1 cellular context compared by ENCODE assay signal in genomic region chr17:4908301-4908700, GRCh38.
A peak's percentile ranks its signal among the peaks of the same experiment; 100 is the strongest.
TF ChIP-seq lines count a peak whose summit lies in the region.

No MANE protein-coding gene starts in this region.

TF ChIP-seq in HepG2, 621 proteins besides CTCF, POLR2A, EP300 and RAD21 (continued from another document and continues in another):
- TF ChIP-seq, protein P1, sequence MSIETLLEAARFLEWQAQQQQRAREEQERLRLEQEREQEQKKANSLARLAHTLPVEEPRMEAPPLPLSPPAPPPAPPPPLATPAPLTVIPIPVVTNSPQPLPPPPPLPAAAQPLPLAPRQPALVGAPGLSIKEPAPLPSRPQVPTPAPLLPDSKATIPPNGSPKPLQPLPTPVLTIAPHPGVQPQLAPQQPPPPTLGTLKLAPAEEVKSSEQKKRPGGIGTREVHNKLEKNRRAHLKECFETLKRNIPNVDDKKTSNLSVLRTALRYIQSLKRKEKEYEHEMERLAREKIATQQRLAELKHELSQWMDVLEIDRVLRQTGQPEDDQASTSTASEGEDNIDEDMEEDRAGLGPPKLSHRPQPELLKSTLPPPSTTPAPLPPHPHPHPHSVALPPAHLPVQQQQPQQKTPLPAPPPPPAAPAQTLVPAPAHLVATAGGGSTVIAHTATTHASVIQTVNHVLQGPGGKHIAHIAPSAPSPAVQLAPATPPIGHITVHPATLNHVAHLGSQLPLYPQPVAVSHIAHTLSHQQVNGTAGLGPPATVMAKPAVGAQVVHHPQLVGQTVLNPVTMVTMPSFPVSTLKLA (IDR thresholded peaks at IDR 0.05), result no peak
- TF ChIP-seq FOXP1 (IDR thresholded peaks at IDR 0.05) (no peak), FOXP1 (CRISPR knock-in tag; IDR thresholded peaks at IDR 0.05) (no peak), NFIC (IDR thresholded peaks at IDR 0.05; ENCODE audit: low read length) (no peak), KMT2A (CRISPR knock-in tag; IDR thresholded peaks at IDR 0.05) (no peak), KAT8 (CRISPR knock-in tag; IDR thresholded peaks at IDR 0.05) (peak; percentile 69; the same call in 1 of the 2 replicates), ZNF782 (CRISPR knock-in tag; IDR thresholded peaks at IDR 0.05; ENCODE audit: borderline replicate concordance) (no peak), ZNF547 (CRISPR knock-in tag; IDR thresholded peaks at IDR 0.05) (no peak), SOX13 (IDR thresholded peaks at IDR 0.05) (no peak), SOX13 (CRISPR knock-in tag; conservative IDR thresholded peaks at IDR 0.05 in 1 of 2, IDR thresholded peaks at IDR 0.05 in 1 of 2) (no peak), PCBP1 (IDR thresholded peaks at IDR 0.05; ENCODE audit: borderline replicate concordance, low read depth, low read length) (no peak), PRDM15 (CRISPR knock-in tag; IDR thresholded peaks at IDR 0.05) (no peak), POLR2AphosphoS5 (IDR thresholded peaks at IDR 0.05; ENCODE audit: low read depth, low read length) (peak; percentile 53; the same call in 1 of the 2 replicates), JDP2 (CRISPR knock-in tag; IDR thresholded peaks at IDR 0.05; ENCODE audit: borderline replicate concordance) (no peak), ZNF253 (CRISPR knock-in tag; IDR thresholded peaks at IDR 0.05; ENCODE audit: borderline replicate concordance) (no peak), ZNF749 (CRISPR knock-in tag; IDR thresholded peaks at IDR 0.05; ENCODE audit: borderline replicate concordance) (no peak), ZNF224 (CRISPR knock-in tag; IDR thresholded peaks at IDR 0.05) (no peak), ZNF776 (CRISPR knock-in tag; IDR thresholded peaks at IDR 0.05) (no peak), ZMYM2 (CRISPR knock-in tag; IDR thresholded peaks at IDR 0.05) (peak; percentile 21; the same call in 1 of the 2 replicates), MBD4 (IDR thresholded peaks at IDR 0.05; ENCODE audit: borderline replicate concordance, low read length) (no peak), MAF1 (CRISPR knock-in tag; IDR thresholded peaks at IDR 0.05; ENCODE audit: borderline replicate concordance) (no peak), PHB2 (IDR thresholded peaks at IDR 0.05; ENCODE audit: partially characterized antibody) (no peak), ZSCAN25 (CRISPR knock-in tag; IDR thresholded peaks at IDR 0.05) (no peak), SIN3B (IDR thresholded peaks at IDR 0.05; ENCODE audit: low read length) (no peak), TCF12 (IDR thresholded peaks at IDR 0.05) (no peak), TCF12 (CRISPR knock-in tag; IDR thresholded peaks at IDR 0.05) (no peak), ZNF761 (CRISPR knock-in tag; conservative IDR thresholded peaks at IDR 0.05) (no peak), ZNF598 (CRISPR knock-in tag; IDR thresholded peaks at IDR 0.05; ENCODE audit: borderline replicate concordance) (0 out of 2 replicates have a peak, but pooled peaks have one; percentile 24), ZNF570 (CRISPR knock-in tag; IDR thresholded peaks at IDR 0.05; ENCODE audit: borderline replicate concordance) (no peak), GATAD2A (CRISPR knock-in tag; IDR thresholded peaks at IDR 0.05) (peak; percentile 72), KLF12 (CRISPR knock-in tag; IDR thresholded peaks at IDR 0.05; ENCODE audit: borderline replicate concordance) (no peak), NFIB (CRISPR knock-in tag; IDR thresholded peaks at IDR 0.05; ENCODE audit: borderline replicate concordance) (no peak), SRF (IDR thresholded peaks at IDR 0.05; ENCODE audit: low read depth, low read length) (no peak), ZNF333 (CRISPR knock-in tag; IDR thresholded peaks at IDR 0.05; ENCODE audit: borderline replicate concordance) (no peak), ZNF275 (CRISPR knock-in tag; IDR thresholded peaks at IDR 0.05; ENCODE audit: borderline replicate concordance) (no peak), ZBTB7B (CRISPR knock-in tag; IDR thresholded peaks at IDR 0.05) (peak; percentile 62; the same call in 1 of the 2 replicates), ZNF564 (CRISPR knock-in tag; IDR thresholded peaks at IDR 0.05) (no peak), HDAC1 (CRISPR knock-in tag; IDR thresholded peaks at IDR 0.05) (peak; percentile 68), PITX1 (CRISPR knock-in tag; IDR thresholded peaks at IDR 0.05) (no peak), SNAI1 (CRISPR knock-in tag; IDR thresholded peaks at IDR 0.05; ENCODE audit: borderline replicate concordance) (no peak), MYNN (CRISPR knock-in tag; IDR thresholded peaks at IDR 0.05; ENCODE audit: low read depth) (no peak)
- TF ChIP-seq, protein P2, sequence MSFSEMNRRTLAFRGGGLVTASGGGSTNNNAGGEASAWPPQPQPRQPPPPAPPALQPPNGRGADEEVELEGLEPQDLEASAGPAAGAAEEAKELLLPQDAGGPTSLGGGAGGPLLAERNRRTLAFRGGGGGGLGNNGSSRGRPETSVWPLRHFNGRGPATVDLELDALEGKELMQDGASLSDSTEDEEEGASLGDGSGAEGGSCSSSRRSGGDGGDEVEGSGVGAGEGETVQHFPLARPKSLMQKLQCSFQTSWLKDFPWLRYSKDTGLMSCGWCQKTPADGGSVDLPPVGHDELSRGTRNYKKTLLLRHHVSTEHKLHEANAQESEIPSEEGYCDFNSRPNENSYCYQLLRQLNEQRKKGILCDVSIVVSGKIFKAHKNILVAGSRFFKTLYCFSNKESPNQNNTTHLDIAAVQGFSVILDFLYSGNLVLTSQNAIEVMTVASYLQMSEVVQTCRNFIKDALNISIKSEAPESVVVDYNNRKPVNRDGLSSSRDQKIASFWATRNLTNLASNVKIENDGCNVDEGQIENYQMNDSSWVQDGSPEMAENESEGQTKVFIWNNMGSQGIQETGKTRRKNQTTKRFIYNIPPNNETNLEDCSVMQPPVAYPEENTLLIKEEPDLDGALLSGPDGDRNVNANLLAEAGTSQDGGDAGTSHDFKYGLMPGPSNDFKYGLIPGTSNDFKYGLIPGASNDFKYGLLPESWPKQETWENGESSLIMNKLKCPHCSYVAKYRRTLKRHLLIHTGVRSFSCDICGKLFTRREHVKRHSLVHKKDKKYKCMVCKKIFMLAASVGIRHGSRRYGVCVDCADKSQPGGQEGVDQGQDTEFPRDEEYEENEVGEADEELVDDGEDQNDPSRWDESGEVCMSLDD (CRISPR knock-in tag; IDR thresholded peaks at IDR 0.05; ENCODE audit: borderline replicate concordance), result no peak
- TF ChIP-seq, protein P3, sequence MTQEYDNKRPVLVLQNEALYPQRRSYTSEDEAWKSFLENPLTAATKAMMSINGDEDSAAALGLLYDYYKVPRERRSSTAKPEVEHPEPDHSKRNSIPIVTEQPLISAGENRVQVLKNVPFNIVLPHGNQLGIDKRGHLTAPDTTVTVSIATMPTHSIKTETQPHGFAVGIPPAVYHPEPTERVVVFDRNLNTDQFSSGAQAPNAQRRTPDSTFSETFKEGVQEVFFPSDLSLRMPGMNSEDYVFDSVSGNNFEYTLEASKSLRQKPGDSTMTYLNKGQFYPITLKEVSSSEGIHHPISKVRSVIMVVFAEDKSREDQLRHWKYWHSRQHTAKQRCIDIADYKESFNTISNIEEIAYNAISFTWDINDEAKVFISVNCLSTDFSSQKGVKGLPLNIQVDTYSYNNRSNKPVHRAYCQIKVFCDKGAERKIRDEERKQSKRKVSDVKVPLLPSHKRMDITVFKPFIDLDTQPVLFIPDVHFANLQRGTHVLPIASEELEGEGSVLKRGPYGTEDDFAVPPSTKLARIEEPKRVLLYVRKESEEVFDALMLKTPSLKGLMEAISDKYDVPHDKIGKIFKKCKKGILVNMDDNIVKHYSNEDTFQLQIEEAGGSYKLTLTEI (CRISPR knock-in tag; conservative IDR thresholded peaks at IDR 0.05), result no peak
- TF ChIP-seq, protein P4, sequence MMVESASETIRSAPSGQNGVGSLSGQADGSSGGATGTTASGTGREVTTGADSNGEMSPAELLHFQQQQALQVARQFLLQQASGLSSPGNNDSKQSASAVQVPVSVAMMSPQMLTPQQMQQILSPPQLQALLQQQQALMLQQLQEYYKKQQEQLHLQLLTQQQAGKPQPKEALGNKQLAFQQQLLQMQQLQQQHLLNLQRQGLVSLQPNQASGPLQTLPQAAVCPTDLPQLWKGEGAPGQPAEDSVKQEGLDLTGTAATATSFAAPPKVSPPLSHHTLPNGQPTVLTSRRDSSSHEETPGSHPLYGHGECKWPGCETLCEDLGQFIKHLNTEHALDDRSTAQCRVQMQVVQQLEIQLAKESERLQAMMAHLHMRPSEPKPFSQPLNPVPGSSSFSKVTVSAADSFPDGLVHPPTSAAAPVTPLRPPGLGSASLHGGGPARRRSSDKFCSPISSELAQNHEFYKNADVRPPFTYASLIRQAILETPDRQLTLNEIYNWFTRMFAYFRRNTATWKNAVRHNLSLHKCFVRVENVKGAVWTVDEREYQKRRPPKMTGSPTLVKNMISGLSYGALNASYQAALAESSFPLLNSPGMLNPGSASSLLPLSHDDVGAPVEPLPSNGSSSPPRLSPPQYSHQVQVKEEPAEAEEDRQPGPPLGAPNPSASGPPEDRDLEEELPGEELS (CRISPR knock-in tag; IDR thresholded peaks at IDR 0.05), result no peak
- TF ChIP-seq, protein P5, sequence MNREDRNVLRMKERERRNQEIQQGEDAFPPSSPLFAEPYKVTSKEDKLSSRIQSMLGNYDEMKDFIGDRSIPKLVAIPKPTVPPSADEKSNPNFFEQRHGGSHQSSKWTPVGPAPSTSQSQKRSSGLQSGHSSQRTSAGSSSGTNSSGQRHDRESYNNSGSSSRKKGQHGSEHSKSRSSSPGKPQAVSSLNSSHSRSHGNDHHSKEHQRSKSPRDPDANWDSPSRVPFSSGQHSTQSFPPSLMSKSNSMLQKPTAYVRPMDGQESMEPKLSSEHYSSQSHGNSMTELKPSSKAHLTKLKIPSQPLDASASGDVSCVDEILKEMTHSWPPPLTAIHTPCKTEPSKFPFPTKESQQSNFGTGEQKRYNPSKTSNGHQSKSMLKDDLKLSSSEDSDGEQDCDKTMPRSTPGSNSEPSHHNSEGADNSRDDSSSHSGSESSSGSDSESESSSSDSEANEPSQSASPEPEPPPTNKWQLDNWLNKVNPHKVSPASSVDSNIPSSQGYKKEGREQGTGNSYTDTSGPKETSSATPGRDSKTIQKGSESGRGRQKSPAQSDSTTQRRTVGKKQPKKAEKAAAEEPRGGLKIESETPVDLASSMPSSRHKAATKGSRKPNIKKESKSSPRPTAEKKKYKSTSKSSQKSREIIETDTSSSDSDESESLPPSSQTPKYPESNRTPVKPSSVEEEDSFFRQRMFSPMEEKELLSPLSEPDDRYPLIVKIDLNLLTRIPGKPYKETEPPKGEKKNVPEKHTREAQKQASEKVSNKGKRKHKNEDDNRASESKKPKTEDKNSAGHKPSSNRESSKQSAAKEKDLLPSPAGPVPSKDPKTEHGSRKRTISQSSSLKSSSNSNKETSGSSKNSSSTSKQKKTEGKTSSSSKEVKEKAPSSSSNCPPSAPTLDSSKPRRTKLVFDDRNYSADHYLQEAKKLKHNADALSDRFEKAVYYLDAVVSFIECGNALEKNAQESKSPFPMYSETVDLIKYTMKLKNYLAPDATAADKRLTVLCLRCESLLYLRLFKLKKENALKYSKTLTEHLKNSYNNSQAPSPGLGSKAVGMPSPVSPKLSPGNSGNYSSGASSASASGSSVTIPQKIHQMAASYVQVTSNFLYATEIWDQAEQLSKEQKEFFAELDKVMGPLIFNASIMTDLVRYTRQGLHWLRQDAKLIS (CRISPR knock-in tag; IDR thresholded peaks at IDR 0.05), result no peak
- TF ChIP-seq, protein P6, sequence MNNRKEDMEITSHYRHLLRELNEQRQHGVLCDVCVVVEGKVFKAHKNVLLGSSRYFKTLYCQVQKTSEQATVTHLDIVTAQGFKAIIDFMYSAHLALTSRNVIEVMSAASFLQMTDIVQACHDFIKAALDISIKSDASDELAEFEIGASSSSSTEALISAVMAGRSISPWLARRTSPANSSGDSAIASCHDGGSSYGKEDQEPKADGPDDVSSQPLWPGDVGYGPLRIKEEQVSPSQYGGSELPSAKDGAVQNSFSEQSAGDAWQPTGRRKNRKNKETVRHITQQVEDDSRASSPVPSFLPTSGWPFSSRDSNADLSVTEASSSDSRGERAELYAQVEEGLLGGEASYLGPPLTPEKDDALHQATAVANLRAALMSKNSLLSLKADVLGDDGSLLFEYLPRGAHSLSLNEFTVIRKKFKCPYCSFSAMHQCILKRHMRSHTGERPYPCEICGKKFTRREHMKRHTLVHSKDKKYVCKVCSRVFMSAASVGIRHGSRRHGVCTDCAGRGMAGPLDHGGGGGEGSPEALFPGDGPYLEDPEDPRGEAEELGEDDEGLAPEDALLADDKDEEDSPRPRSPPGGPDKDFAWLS (CRISPR knock-in tag; IDR thresholded peaks at IDR 0.05; ENCODE audit: borderline replicate concordance), result no peak
- TF ChIP-seq, protein P7, sequence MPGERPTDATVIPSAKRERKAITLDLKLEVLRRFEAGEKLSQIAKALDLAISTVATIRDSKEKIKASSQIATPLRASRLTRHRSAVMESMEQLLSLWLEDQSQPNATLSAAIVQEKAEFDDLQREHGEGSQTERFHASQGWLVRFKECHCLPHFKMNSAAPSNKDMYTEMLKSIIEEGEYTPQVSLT (CRISPR knock-in tag; IDR thresholded peaks at IDR 0.05; ENCODE audit: borderline replicate concordance, low read depth), result no peak
- TF ChIP-seq, protein P8, sequence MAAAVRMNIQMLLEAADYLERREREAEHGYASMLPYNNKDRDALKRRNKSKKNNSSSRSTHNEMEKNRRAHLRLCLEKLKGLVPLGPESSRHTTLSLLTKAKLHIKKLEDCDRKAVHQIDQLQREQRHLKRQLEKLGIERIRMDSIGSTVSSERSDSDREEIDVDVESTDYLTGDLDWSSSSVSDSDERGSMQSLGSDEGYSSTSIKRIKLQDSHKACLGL (CRISPR knock-in tag; IDR thresholded peaks at IDR 0.05), result no peak
